ENCODE assay signal across 12 cellular contexts in genomic region chr5:125719681-125720676, GRCh38.
DNase-seq lines count a peak whose midpoint lies in the region; ATAC-seq and TF ChIP-seq lines count a peak whose summit lies in the region.
"Had no signal": no experiment of that assay in that cellular context is flagged by ENCODE, and none has a peak within 500 bp of the region (broad histone marks: within the 10 kb centered on the region; RNA-seq: fewer than 3 reads in every experiment).

No MANE protein-coding gene starts in this region.

- H3K27me3 ChIP-seq in right atrium auricular region = no peaks in the 10 kb centered on the region
- H3K27me3 ChIP-seq: suprapubic skin had no signal

- TF ChIP-seq CTCF in HFF-Myc (IDR thresholded peaks at IDR 0.05; ENCODE audit: low read depth, low read length, missing control alignments) (no peak), foreskin fibroblast (IDR thresholded peaks at IDR 0.05; ENCODE audit: low read depth, low read length) (no peak), progenitor cell of endocrine pancreas (IDR thresholded peaks at IDR 0.05; ENCODE audit: unreplicated experiment) (no peak), right atrium auricular region (IDR thresholded peaks at IDR 0.05) (no peak)

- no peak for ATAC-seq in GM19455 (IDR thresholded peaks at IDR 0.05; ENCODE audit: unreplicated experiment)
- ATAC-seq in GM19351 (IDR thresholded peaks at IDR 0.05; ENCODE audit: unreplicated experiment) = no peak

- H3K27ac Mint-ChIP-seq in progenitor cell of endocrine pancreas = peak overlapping the region; percentile 66
- no peak overlapping the region for H3K27ac Mint-ChIP-seq in activated naive CD4-positive, alpha-beta T cell treated with anti-CD3 and anti-CD28 coated beads for 36 hours

- H3K4me3 ChIP-seq in HFF-Myc (replicated peaks; ENCODE audit: low read depth, low read length) (no peak overlapping the region), foreskin fibroblast (ENCODE audit: low read depth in 1 of 2, low read length in 2 of 2) (no peak overlapping the region), right atrium auricular region (no peak overlapping the region)
- H3K4me3 ChIP-seq: SK-N-MC, suprapubic skin had no signal

- intact Hi-C loops in activated naive CD4-positive, alpha-beta T cell treated with anti-CD3 and anti-CD28 coated beads for 36 hours (cut with micrococcal nuclease) = no loop called here

- DNase-seq in HFF-Myc (ENCODE audit: extremely low read depth, low read depth) (peak; percentile 39), NCI-H510A treated with DMSO at 0.1 percent for 48 hours (lab: John Stamatoyannopoulos, UW) (peak; percentile 82), foreskin fibroblast (peak; percentile 35 to 75), progenitor cell of endocrine pancreas (ENCODE audit: low spot score, unreplicated experiment) (no peak), right atrium auricular region (ENCODE audit: low spot score) (no peak)
- DNase-seq in activated naive CD4-positive, alpha-beta T cell treated with anti-CD3 and anti-CD28 coated beads for 36 hours = no peak
- DNase-seq: activated T-cell treated with anti-CD3 and anti-CD28 coated beads, Interleukin-2, amount 50 U/mL, for 48 hours; DND-41 had no signal

- H3K36me3 ChIP-seq in right atrium auricular region = no peaks in the 10 kb centered on the region
- H3K36me3 ChIP-seq: suprapubic skin had no signal

- H3K4me1 ChIP-seq in right atrium auricular region = no peaks in the 10 kb centered on the region
- H3K4me1 ChIP-seq: suprapubic skin had no signal

- H3K36me3 Mint-ChIP-seq in progenitor cell of endocrine pancreas (ENCODE audit: insufficient read depth) = no peaks in the 10 kb centered on the region
- H3K36me3 Mint-ChIP-seq in activated naive CD4-positive, alpha-beta T cell treated with anti-CD3 and anti-CD28 coated beads for 36 hours (ENCODE audit: low read depth) = no peaks in the 10 kb centered on the region

- H3K4me3 Mint-ChIP-seq in progenitor cell of endocrine pancreas (ENCODE audit: low read depth) = no peak overlapping the region
- H3K4me3 Mint-ChIP-seq in activated naive CD4-positive, alpha-beta T cell treated with anti-CD3 and anti-CD28 coated beads for 36 hours = no peak overlapping the region

- H3K9me3 Mint-ChIP-seq in progenitor cell of endocrine pancreas (ENCODE audit: low read depth) = peaks cover 2% of the 10 kb centered on the region
- H3K9me3 Mint-ChIP-seq in activated naive CD4-positive, alpha-beta T cell treated with anti-CD3 and anti-CD28 coated beads for 36 hours = no peaks in the 10 kb centered on the region

- H3K27me3 Mint-ChIP-seq in progenitor cell of endocrine pancreas = no peaks in the 10 kb centered on the region
- H3K27me3 Mint-ChIP-seq in activated naive CD4-positive, alpha-beta T cell treated with anti-CD3 and anti-CD28 coated beads for 36 hours (ENCODE audit: low read depth) = no peaks in the 10 kb centered on the region

- H3K4me1 Mint-ChIP-seq in progenitor cell of endocrine pancreas (ENCODE audit: low read depth) = peaks cover 17% of the 10 kb centered on the region
- H3K4me1 Mint-ChIP-seq in activated naive CD4-positive, alpha-beta T cell treated with anti-CD3 and anti-CD28 coated beads for 36 hours (ENCODE audit: low read depth) = no peaks in the 10 kb centered on the region

- H3K27ac ChIP-seq in right atrium auricular region = no peak overlapping the region
- H3K27ac ChIP-seq: SK-N-MC, suprapubic skin had no signal

- CTCF ChIA-PET in activated naive CD4-positive, alpha-beta T cell treated with anti-CD3 and anti-CD28 coated beads for 36 hours (lab: Charles Lee) = no interaction called here

- H3K9me3 ChIP-seq in right atrium auricular region = no peaks in the 10 kb centered on the region
- H3K9me3 ChIP-seq: suprapubic skin had no signal

Comparison
In these comparisons a context has a peak if more than half of its experiments do, and no peak if none do; other contexts are left out.
1. DNase-seq: peak in HFF-Myc (single experiment), NCI-H510A treated with DMSO at 0.1 percent for 48 hours (single experiment) and foreskin fibroblast (2 of 2); none in progenitor cell of endocrine pancreas (single experiment), activated naive CD4-positive, alpha-beta T cell treated with anti-CD3 and anti-CD28 coated beads for 36 hours (single experiment) and right atrium auricular region (single experiment).